Comparison of ENCODE assay signal across 8 cellular contexts in genomic region chr15:92097473-92098178, GRCh38.
DNase-seq lines count a peak whose midpoint lies in the region; ATAC-seq lines count a peak whose summit lies in the region.

No MANE protein-coding gene starts in this region.

- DNase-seq in SIG-M5 treated with dmso at 0.1 percent for 504 hours (lab: John Stamatoyannopoulos, UW; ENCODE audit: unreplicated experiment): peak; percentile 39
- no peak for DNase-seq in SIG-M5 (lab: John Stamatoyannopoulos, UW)
- DNase-seq in NCI-H1105 treated with DMSO at 0.1 percent for 48 hours (lab: John Stamatoyannopoulos, UW): peak; percentile 48
- peak; percentile 73 for DNase-seq in dermis blood vessel endothelial cell
- peak; percentile 55 to 69 for DNase-seq in lung microvascular endothelial cell (ENCODE audit: low read depth in 2 of 2)
- peak in 19 of 49 donors; percentile 8 to 45 (median 24) for DNase-seq in substantia nigra (lab: John Stamatoyannopoulos, UW)

- ATAC-seq in HG02571 (IDR thresholded peaks at IDR 0.05; ENCODE audit: unreplicated experiment): peak; percentile 52
- peak; percentile 62 to 64 for ATAC-seq in activated CD4-positive, CD25-positive, alpha-beta regulatory T cell treated with anti-CD3 and anti-CD28 coated beads, Interleukin-2, amount 50 U/mL, for 24 hours

- peak overlapping the region; percentile 40 for H3K27ac ChIP-seq in substantia nigra (ENCODE audit: low read depth, low read length, poor library complexity, severe bottlenecking)
